In the genomic region with DNA sequence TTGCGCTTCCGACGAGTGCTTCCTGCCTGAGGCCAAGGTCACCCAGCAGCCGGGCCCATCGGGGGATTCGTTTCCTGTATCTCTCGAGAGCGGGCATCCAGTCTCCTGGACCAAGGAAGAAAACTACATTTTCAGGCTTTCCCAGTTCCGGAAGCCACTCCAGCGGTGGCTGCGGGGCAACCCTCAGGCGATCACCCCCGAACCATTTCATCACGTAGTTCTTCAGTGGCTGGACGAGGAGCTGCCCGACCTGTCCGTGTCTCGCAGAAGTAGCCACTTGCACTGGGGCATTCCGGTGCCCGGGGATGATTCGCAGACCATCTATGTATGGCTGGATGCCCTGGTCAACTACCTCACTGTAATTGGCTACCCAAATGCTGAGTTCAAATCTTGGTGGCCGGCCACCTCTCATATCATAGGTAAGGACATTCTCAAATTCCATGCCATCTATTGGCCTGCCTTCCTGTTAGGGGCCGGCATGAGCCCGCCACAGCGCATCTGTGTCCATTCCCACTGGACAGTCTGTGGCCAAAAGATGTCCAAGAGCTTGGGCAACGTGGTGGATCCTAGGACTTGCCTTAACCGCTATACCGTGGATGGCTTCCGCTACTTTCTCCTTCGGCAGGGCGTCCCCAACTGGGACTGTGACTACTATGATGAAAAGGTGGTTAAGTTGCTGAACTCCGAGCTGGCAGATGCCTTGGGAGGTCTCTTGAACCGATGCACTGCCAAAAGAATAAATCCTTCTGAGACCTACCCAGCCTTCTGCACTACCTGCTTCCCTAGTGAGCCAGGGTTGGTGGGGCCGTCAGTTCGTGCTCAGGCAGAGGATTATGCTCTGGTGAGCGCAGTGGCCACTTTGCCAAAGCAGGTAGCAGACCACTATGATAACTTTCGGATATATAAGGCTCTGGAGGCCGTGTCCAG, we compare ENCODE assay signal across 1 cellular context.
TF ChIP-seq lines count a peak whose summit lies in the region.

No MANE protein-coding gene starts in this region.

TF ChIP-seq in HepG2, 621 proteins besides CTCF, POLR2A, EP300 and RAD21 (continued from another document and continues in another):
- TF ChIP-seq USF2 (IDR thresholded peaks at IDR 0.05; ENCODE audit: low read depth, low read length) (no peak), USF2 (CRISPR knock-in tag; IDR thresholded peaks at IDR 0.05; ENCODE audit: borderline replicate concordance) (no peak), MEIS1 (CRISPR knock-in tag; IDR thresholded peaks at IDR 0.05; ENCODE audit: borderline replicate concordance) (0 out of 2 replicates have a peak, but pooled peaks have one; percentile 36), ZNF614 (CRISPR knock-in tag; IDR thresholded peaks at IDR 0.05; ENCODE audit: borderline replicate concordance) (no peak), ZBTB8A (CRISPR knock-in tag; IDR thresholded peaks at IDR 0.05; ENCODE audit: borderline replicate concordance, low read depth) (no peak), TMF1 (CRISPR knock-in tag; IDR thresholded peaks at IDR 0.05; ENCODE audit: low read depth) (peak; percentile 43; the same call in 1 of the 2 replicates), SP4 (CRISPR knock-in tag; IDR thresholded peaks at IDR 0.05) (0 out of 2 replicates have a peak, but pooled peaks have one; percentile 20), MED1 (CRISPR knock-in tag; IDR thresholded peaks at IDR 0.05) (0 out of 2 replicates have a peak, but pooled peaks have one; percentile 26), REPIN1 (CRISPR knock-in tag; IDR thresholded peaks at IDR 0.05; ENCODE audit: borderline replicate concordance, low read depth) (peak; percentile 35; the same call in 1 of the 2 replicates), PHF21A (CRISPR knock-in tag; IDR thresholded peaks at IDR 0.05) (peak; percentile 56; the same call in 1 of the 2 replicates), ZNF333 (CRISPR knock-in tag; IDR thresholded peaks at IDR 0.05; ENCODE audit: borderline replicate concordance) (0 out of 2 replicates have a peak, but pooled peaks have one; percentile 29), CSRNP1 (CRISPR knock-in tag; IDR thresholded peaks at IDR 0.05) (0 out of 2 replicates have a peak, but pooled peaks have one; percentile 15), CAMTA2 (CRISPR knock-in tag; IDR thresholded peaks at IDR 0.05; ENCODE audit: borderline replicate concordance) (0 out of 2 replicates have a peak, but pooled peaks have one; percentile 9), ZNF891 (CRISPR knock-in tag; IDR thresholded peaks at IDR 0.05) (no peak; the same call in 1 of the 2 replicates), ZNF703 (CRISPR knock-in tag; IDR thresholded peaks at IDR 0.05; ENCODE audit: borderline replicate concordance) (0 out of 2 replicates have a peak, but pooled peaks have one; percentile 27), KLF15 (CRISPR knock-in tag; IDR thresholded peaks at IDR 0.05; ENCODE audit: borderline replicate concordance) (no peak), CREB1 (IDR thresholded peaks at IDR 0.05) (no peak), CREB1 (CRISPR knock-in tag; IDR thresholded peaks at IDR 0.05) (no peak), KLF6 (CRISPR knock-in tag; IDR thresholded peaks at IDR 0.05) (no peak), ZNF367 (CRISPR knock-in tag; IDR thresholded peaks at IDR 0.05; ENCODE audit: borderline replicate concordance) (no peak), ZNF770 (CRISPR knock-in tag; IDR thresholded peaks at IDR 0.05) (0 out of 2 replicates have a peak, but pooled peaks have one; percentile 2), ZMYM4 (CRISPR knock-in tag; IDR thresholded peaks at IDR 0.05) (0 out of 2 replicates have a peak, but pooled peaks have one; percentile 8), PAXIP1 (CRISPR knock-in tag; conservative IDR thresholded peaks at IDR 0.05) (peak; percentile 10; the same call in 1 of the 2 replicates), ZNF749 (CRISPR knock-in tag; IDR thresholded peaks at IDR 0.05; ENCODE audit: borderline replicate concordance) (no peak), KLF9 (CRISPR knock-in tag; IDR thresholded peaks at IDR 0.05; ENCODE audit: low read depth) (no peak), ZNF552 (CRISPR knock-in tag; IDR thresholded peaks at IDR 0.05; ENCODE audit: borderline replicate concordance) (no peak), ZNF672 (CRISPR knock-in tag; IDR thresholded peaks at IDR 0.05) (no peak), BCL6 (CRISPR knock-in tag; IDR thresholded peaks at IDR 0.05) (no peak), HINFP (CRISPR knock-in tag; IDR thresholded peaks at IDR 0.05; ENCODE audit: low read depth) (peak; percentile 53; the same call in 1 of the 2 replicates)
- TF ChIP-seq, protein P1, sequence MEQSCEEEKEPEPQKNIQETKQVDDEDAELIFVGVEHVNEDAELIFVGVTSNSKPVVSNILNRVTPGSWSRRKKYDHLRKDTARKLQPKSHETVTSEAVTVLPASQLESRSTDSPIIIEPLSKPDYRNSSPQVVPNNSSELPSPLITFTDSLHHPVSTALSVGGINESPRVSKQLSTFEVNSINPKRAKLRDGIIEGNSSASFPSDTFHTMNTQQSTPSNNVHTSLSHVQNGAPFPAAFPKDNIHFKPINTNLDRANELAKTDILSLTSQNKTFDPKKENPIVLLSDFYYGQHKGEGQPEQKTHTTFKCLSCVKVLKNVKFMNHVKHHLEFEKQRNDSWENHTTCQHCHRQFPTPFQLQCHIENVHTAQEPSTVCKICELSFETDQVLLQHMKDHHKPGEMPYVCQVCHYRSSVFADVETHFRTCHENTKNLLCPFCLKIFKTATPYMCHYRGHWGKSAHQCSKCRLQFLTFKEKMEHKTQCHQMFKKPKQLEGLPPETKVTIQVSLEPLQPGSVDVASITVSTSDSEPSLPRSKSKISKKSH (CRISPR knock-in tag; IDR thresholded peaks at IDR 0.05; ENCODE audit: borderline replicate concordance): peak; percentile 29; the same call in 1 of the 2 replicates
- TF ChIP-seq, protein P2, sequence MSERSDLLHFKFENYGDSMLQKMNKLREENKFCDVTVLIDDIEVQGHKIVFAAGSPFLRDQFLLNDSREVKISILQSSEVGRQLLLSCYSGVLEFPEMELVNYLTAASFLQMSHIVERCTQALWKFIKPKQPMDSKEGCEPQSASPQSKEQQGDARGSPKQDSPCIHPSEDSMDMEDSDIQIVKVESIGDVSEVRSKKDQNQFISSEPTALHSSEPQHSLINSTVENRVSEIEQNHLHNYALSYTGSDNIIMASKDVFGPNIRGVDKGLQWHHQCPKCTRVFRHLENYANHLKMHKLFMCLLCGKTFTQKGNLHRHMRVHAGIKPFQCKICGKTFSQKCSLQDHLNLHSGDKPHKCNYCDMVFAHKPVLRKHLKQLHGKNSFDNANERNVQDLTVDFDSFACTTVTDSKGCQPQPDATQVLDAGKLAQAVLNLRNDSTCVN (CRISPR knock-in tag; IDR thresholded peaks at IDR 0.05; ENCODE audit: borderline replicate concordance): no peak
- TF ChIP-seq, protein P3, sequence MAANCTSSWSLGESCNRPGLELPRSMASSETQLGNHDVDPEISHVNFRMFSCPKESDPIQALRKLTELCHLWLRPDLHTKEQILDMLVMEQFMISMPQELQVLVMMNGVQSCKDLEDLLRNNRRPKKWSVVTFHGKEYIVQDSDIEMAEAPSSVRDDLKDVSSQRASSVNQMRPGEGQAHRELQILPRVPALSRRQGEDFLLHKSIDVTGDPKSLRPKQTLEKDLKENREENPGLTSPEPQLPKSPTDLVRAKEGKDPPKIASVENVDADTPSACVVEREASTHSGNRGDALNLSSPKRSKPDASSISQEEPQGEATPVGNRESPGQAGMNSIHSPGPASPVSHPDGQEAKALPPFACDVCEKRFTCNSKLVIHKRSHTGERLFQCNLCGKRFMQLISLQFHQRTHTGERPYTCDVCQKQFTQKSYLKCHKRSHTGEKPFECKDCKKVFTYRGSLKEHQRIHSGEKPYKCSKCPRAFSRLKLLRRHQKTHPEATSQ (CRISPR knock-in tag; IDR thresholded peaks at IDR 0.05; ENCODE audit: borderline replicate concordance): no peak
- TF ChIP-seq, protein P4, sequence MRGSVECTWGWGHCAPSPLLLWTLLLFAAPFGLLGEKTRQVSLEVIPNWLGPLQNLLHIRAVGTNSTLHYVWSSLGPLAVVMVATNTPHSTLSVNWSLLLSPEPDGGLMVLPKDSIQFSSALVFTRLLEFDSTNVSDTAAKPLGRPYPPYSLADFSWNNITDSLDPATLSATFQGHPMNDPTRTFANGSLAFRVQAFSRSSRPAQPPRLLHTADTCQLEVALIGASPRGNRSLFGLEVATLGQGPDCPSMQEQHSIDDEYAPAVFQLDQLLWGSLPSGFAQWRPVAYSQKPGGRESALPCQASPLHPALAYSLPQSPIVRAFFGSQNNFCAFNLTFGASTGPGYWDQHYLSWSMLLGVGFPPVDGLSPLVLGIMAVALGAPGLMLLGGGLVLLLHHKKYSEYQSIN (CRISPR knock-in tag; IDR thresholded peaks at IDR 0.05; ENCODE audit: borderline replicate concordance): no peak
- TF ChIP-seq, protein P5, sequence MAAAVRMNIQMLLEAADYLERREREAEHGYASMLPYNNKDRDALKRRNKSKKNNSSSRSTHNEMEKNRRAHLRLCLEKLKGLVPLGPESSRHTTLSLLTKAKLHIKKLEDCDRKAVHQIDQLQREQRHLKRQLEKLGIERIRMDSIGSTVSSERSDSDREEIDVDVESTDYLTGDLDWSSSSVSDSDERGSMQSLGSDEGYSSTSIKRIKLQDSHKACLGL (CRISPR knock-in tag; IDR thresholded peaks at IDR 0.05): 0 out of 2 replicates have a peak, but pooled peaks have one; percentile 42
